1 cellular context compared by ENCODE assay signal in the genomic region with DNA sequence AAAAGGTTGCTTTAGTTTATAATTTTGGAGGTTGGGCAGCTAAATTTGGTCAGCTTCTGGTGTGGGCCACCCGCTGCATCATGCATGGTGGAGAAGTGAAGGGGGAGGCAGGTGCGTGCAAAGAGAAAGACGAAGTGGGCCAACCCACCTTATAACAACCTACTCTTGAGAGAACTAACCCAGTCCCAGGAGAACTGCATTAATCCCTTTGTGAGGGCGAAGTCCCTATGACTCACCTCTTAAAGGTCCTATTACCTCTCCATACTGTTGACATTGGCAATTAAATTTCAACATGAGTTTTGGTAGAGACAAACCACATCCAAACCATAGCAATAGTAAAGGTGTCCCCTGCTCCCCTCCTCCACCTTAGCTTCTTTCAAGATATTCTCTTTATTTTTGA.
TF ChIP-seq lines count a peak whose summit lies in the region.

No MANE protein-coding gene starts in this region.

TF ChIP-seq in HEK293, 187 proteins besides CTCF, POLR2A, EP300 and RAD21 (continued from another document and continues in another):
- TF ChIP-seq PRDM1 (tag by site-specific recombination; IDR thresholded peaks at IDR 0.05): no peak
- no peak for TF ChIP-seq ZFP37 (tag by site-specific recombination; IDR thresholded peaks at IDR 0.05)
- no peak for TF ChIP-seq ZNF707 (tag by site-specific recombination; IDR thresholded peaks at IDR 0.05)
- TF ChIP-seq BCL11A (tag by site-specific recombination; IDR thresholded peaks at IDR 0.05; ENCODE audit: low read depth): peak; percentile 86; the same call in 1 of the 2 replicates
- peak; percentile 75; the same call in 1 of the 2 replicates for TF ChIP-seq ZSCAN23 (tag by site-specific recombination; IDR thresholded peaks at IDR 0.05)
- TF ChIP-seq ZFP3 (tag by site-specific recombination; IDR thresholded peaks at IDR 0.05; ENCODE audit: low read depth): no peak
- TF ChIP-seq SP7 (tag by site-specific recombination; IDR thresholded peaks at IDR 0.05): peak; percentile 98
- TF ChIP-seq, protein P1, sequence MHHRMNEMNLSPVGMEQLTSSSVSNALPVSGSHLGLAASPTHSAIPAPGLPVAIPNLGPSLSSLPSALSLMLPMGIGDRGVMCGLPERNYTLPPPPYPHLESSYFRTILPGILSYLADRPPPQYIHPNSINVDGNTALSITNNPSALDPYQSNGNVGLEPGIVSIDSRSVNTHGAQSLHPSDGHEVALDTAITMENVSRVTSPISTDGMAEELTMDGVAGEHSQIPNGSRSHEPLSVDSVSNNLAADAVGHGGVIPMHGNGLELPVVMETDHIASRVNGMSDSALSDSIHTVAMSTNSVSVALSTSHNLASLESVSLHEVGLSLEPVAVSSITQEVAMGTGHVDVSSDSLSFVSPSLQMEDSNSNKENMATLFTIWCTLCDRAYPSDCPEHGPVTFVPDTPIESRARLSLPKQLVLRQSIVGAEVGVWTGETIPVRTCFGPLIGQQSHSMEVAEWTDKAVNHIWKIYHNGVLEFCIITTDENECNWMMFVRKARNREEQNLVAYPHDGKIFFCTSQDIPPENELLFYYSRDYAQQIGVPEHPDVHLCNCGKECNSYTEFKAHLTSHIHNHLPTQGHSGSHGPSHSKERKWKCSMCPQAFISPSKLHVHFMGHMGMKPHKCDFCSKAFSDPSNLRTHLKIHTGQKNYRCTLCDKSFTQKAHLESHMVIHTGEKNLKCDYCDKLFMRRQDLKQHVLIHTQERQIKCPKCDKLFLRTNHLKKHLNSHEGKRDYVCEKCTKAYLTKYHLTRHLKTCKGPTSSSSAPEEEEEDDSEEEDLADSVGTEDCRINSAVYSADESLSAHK (tag by site-specific recombination; IDR thresholded peaks at IDR 0.05): peak; percentile 57
- TF ChIP-seq ZNF223 (tag by site-specific recombination; IDR thresholded peaks at IDR 0.05): no peak
- TF ChIP-seq ZNF175 (tag by site-specific recombination; IDR thresholded peaks at IDR 0.05): no peak
- no peak for TF ChIP-seq ZNF155 (tag by site-specific recombination; IDR thresholded peaks at IDR 0.05)
- TF ChIP-seq ZNF76 (tag by site-specific recombination; IDR thresholded peaks at IDR 0.05; ENCODE audit: borderline replicate concordance, low read depth): no peak
- peak; percentile 62; the same call in 1 of the 2 replicates for TF ChIP-seq ZNF324 (tag by site-specific recombination; IDR thresholded peaks at IDR 0.05)
- TF ChIP-seq, protein P2, sequence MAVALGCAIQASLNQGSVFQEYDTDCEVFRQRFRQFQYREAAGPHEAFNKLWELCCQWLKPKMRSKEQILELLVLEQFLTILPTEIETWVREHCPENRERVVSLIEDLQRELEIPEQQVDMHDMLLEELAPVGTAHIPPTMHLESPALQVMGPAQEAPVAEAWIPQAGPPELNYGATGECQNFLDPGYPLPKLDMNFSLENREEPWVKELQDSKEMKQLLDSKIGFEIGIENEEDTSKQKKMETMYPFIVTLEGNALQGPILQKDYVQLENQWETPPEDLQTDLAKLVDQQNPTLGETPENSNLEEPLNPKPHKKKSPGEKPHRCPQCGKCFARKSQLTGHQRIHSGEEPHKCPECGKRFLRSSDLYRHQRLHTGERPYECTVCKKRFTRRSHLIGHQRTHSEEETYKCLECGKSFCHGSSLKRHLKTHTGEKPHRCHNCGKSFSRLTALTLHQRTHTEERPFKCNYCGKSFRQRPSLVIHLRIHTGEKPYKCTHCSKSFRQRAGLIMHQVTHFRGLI (tag by site-specific recombination; IDR thresholded peaks at IDR 0.05): peak; percentile 66
- no peak for TF ChIP-seq ZNF785 (tag by site-specific recombination; IDR thresholded peaks at IDR 0.05)
- TF ChIP-seq ZNF514 (tag by site-specific recombination; IDR thresholded peaks at IDR 0.05): no peak
- no peak for TF ChIP-seq ZNF626 (tag by site-specific recombination; IDR thresholded peaks at IDR 0.05)
- TF ChIP-seq, protein P3, sequence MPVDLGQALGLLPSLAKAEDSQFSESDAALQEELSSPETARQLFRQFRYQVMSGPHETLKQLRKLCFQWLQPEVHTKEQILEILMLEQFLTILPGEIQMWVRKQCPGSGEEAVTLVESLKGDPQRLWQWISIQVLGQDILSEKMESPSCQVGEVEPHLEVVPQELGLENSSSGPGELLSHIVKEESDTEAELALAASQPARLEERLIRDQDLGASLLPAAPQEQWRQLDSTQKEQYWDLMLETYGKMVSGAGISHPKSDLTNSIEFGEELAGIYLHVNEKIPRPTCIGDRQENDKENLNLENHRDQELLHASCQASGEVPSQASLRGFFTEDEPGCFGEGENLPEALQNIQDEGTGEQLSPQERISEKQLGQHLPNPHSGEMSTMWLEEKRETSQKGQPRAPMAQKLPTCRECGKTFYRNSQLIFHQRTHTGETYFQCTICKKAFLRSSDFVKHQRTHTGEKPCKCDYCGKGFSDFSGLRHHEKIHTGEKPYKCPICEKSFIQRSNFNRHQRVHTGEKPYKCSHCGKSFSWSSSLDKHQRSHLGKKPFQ (tag by site-specific recombination; IDR thresholded peaks at IDR 0.05): peak; percentile 53; the same call in 1 of the 2 replicates
- peak; percentile 90; the same call in 1 of the 2 replicates for TF ChIP-seq OVOL3 (tag by site-specific recombination; IDR thresholded peaks at IDR 0.05)
- peak; percentile 75 for TF ChIP-seq TRIM28 (IDR thresholded peaks at IDR 0.05; ENCODE audit: borderline replicate concordance, low read length)
- peak; percentile 88 for TF ChIP-seq ZNF629 (tag by site-specific recombination; IDR thresholded peaks at IDR 0.05)
- TF ChIP-seq ZNF121 (tag by site-specific recombination; IDR thresholded peaks at IDR 0.05): no peak
- TF ChIP-seq ZNF530 (tag by site-specific recombination; IDR thresholded peaks at IDR 0.05; ENCODE audit: low read depth): no peak
- TF ChIP-seq ZFP41 (tag by site-specific recombination; IDR thresholded peaks at IDR 0.05; ENCODE audit: borderline replicate concordance): no peak
- no peak for TF ChIP-seq ZNF555 (tag by site-specific recombination; conservative IDR thresholded peaks at IDR 0.05)
- TF ChIP-seq SP3 (tag by site-specific recombination; IDR thresholded peaks at IDR 0.05): no peak; the same call in 1 of the 2 replicates
- TF ChIP-seq ZNF610 (tag by site-specific recombination; IDR thresholded peaks at IDR 0.05; ENCODE audit: borderline replicate concordance): no peak
- no peak for TF ChIP-seq ZNF560 (tag by site-specific recombination; IDR thresholded peaks at IDR 0.05; ENCODE audit: borderline replicate concordance)
- TF ChIP-seq ZNF791 (tag by site-specific recombination; IDR thresholded peaks at IDR 0.05): no peak
- TF ChIP-seq ZNF501 (tag by site-specific recombination; IDR thresholded peaks at IDR 0.05): 0 out of 2 replicates have a peak, but pooled peaks have one; percentile 44
- no peak for TF ChIP-seq ZNF114 (tag by site-specific recombination; IDR thresholded peaks at IDR 0.05)
- peak; percentile 37; the same call in 1 of the 2 replicates for TF ChIP-seq ZNF600 (tag by site-specific recombination; IDR thresholded peaks at IDR 0.05)
- TF ChIP-seq ZNF140 (tag by site-specific recombination; IDR thresholded peaks at IDR 0.05): no peak
- no peak for TF ChIP-seq YY1 (tag by site-specific recombination; IDR thresholded peaks at IDR 0.05)
- no peak for TF ChIP-seq ZNF624 (tag by site-specific recombination; IDR thresholded peaks at IDR 0.05)
- no peak for TF ChIP-seq ZNF416 (tag by site-specific recombination; IDR thresholded peaks at IDR 0.05)
- peak; percentile 91 for TF ChIP-seq ZXDB (tag by site-specific recombination; IDR thresholded peaks at IDR 0.05)
- TF ChIP-seq SCRT1 (tag by site-specific recombination; IDR thresholded peaks at IDR 0.05; ENCODE audit: borderline replicate concordance): no peak
- TF ChIP-seq ZNF747 (tag by site-specific recombination; IDR thresholded peaks at IDR 0.05): no peak
- TF ChIP-seq HOXA7 (CRISPR knock-in tag; IDR thresholded peaks at IDR 0.05; ENCODE audit: borderline replicate concordance): no peak
- no peak for TF ChIP-seq ZSCAN16 (tag by site-specific recombination; IDR thresholded peaks at IDR 0.05)
- TF ChIP-seq, protein P4, sequence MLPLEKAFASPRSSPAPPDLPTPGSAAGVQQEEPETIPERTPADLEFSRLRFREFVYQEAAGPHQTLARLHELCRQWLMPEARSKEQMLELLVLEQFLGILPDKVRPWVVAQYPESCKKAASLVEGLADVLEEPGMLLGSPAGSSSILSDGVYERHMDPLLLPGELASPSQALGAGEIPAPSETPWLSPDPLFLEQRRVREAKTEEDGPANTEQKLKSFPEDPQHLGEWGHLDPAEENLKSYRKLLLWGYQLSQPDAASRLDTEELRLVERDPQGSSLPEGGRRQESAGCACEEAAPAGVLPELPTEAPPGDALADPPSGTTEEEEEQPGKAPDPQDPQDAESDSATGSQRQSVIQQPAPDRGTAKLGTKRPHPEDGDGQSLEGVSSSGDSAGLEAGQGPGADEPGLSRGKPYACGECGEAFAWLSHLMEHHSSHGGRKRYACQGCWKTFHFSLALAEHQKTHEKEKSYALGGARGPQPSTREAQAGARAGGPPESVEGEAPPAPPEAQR (tag by site-specific recombination; IDR thresholded peaks at IDR 0.05): no peak
- TF ChIP-seq, protein P5, sequence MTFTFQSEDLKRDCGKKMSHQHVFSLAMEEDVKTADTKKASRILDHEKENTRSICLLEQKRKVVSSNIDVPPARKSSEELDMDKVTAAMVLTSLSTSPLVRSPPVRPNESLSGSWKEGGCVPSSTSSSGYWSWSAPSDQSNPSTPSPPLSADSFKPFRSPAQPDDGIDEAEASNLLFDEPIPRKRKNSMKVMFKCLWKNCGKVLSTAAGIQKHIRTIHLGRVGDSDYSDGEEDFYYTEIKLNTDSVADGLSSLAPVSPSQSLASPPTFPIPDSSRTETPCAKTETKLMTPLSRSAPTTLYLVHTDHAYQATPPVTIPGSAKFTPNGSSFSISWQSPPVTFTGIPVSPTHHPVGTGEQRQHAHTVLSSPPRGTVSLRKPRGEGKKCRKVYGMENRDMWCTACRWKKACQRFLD (tag by site-specific recombination; IDR thresholded peaks at IDR 0.05): no peak
- TF ChIP-seq ZNF202 (tag by site-specific recombination; IDR thresholded peaks at IDR 0.05; ENCODE audit: borderline replicate concordance): no peak
- no peak for TF ChIP-seq ZNF211 (tag by site-specific recombination; IDR thresholded peaks at IDR 0.05; ENCODE audit: low read depth)
- TF ChIP-seq ZNF138 (tag by site-specific recombination; IDR thresholded peaks at IDR 0.05; ENCODE audit: borderline replicate concordance): no peak
- TF ChIP-seq ZNF776 (tag by site-specific recombination; IDR thresholded peaks at IDR 0.05; ENCODE audit: borderline replicate concordance): no peak
- TF ChIP-seq ZNF558 (tag by site-specific recombination; IDR thresholded peaks at IDR 0.05): peak; percentile 72
- no peak for TF ChIP-seq MYNN (tag by site-specific recombination; IDR thresholded peaks at IDR 0.05; ENCODE audit: borderline replicate concordance)
- no peak for TF ChIP-seq SETDB1 (IDR thresholded peaks at IDR 0.05; ENCODE audit: insufficient read length, low read length)
- peak; percentile 51; the same call in 1 of the 2 replicates for TF ChIP-seq ZNF549 (tag by site-specific recombination; IDR thresholded peaks at IDR 0.05)
- TF ChIP-seq ZNF423 (tag by site-specific recombination; IDR thresholded peaks at IDR 0.05): 0 out of 2 replicates have a peak, but pooled peaks have one; percentile 39
- TF ChIP-seq, protein P6, sequence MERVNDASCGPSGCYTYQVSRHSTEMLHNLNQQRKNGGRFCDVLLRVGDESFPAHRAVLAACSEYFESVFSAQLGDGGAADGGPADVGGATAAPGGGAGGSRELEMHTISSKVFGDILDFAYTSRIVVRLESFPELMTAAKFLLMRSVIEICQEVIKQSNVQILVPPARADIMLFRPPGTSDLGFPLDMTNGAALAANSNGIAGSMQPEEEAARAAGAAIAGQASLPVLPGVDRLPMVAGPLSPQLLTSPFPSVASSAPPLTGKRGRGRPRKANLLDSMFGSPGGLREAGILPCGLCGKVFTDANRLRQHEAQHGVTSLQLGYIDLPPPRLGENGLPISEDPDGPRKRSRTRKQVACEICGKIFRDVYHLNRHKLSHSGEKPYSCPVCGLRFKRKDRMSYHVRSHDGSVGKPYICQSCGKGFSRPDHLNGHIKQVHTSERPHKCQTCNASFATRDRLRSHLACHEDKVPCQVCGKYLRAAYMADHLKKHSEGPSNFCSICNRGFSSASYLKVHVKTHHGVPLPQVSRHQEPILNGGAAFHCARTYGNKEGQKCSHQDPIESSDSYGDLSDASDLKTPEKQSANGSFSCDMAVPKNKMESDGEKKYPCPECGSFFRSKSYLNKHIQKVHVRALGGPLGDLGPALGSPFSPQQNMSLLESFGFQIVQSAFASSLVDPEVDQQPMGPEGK (tag by site-specific recombination; IDR thresholded peaks at IDR 0.05): peak; percentile 86
- TF ChIP-seq, protein P7, sequence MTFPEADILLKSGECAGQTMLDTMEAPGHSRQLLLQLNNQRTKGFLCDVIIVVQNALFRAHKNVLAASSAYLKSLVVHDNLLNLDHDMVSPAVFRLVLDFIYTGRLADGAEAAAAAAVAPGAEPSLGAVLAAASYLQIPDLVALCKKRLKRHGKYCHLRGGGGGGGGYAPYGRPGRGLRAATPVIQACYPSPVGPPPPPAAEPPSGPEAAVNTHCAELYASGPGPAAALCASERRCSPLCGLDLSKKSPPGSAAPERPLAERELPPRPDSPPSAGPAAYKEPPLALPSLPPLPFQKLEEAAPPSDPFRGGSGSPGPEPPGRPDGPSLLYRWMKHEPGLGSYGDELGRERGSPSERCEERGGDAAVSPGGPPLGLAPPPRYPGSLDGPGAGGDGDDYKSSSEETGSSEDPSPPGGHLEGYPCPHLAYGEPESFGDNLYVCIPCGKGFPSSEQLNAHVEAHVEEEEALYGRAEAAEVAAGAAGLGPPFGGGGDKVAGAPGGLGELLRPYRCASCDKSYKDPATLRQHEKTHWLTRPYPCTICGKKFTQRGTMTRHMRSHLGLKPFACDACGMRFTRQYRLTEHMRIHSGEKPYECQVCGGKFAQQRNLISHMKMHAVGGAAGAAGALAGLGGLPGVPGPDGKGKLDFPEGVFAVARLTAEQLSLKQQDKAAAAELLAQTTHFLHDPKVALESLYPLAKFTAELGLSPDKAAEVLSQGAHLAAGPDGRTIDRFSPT (tag by site-specific recombination; IDR thresholded peaks at IDR 0.05): 0 out of 2 replicates have a peak, but pooled peaks have one; percentile 46
